7 cellular contexts compared by ENCODE assay signal in the genomic region with DNA sequence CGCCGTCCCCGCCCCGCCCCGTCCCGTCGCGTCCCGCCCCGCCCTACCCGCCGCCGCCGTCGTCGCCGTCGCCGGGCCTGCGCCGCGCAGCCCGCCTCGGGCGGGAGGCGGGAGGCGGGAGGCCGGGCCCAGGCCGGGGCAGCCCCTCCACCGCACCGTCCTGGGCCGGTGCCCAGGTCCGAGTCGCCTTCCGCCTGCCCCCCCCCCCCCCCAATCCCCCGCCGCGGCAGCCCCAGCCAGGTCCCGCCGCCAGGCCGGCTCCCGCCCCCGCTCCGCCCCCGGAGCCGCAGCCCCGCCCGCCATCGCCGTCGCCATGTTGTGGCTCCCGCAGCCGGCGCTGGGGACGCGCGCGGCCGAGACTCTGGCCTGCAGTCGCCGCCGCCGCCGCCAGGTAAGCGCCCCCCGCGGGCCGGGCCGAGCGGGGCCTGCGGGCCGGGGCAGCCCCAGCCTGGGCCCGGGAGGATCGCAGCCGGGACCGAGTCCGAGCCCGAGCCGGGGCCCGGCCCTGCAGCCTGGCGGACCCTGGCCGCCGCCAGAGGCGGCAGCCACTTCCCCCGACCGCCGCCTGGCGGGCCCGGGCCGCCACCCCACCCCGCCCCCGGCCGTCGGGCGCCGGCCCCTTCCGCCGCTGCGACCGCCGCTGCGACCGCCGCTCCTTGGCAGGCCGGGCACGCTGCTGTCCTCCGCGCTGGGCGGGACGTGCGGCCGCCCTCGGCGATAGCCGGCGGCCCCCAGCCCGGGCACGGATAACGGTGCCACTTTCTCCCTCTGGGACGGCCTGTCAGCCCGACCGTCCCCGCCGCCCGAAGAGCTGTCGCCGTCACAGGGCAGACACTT. TPM values are rescaled to one million over a fixed set of nuclear protein-coding genes. Genes with fewer than 3 reads are reported as not detected.
DNase-seq lines count a peak whose midpoint lies in the region; ATAC-seq, FAIRE-seq and TF ChIP-seq lines count a peak whose summit lies in the region.

A gene with protein sequence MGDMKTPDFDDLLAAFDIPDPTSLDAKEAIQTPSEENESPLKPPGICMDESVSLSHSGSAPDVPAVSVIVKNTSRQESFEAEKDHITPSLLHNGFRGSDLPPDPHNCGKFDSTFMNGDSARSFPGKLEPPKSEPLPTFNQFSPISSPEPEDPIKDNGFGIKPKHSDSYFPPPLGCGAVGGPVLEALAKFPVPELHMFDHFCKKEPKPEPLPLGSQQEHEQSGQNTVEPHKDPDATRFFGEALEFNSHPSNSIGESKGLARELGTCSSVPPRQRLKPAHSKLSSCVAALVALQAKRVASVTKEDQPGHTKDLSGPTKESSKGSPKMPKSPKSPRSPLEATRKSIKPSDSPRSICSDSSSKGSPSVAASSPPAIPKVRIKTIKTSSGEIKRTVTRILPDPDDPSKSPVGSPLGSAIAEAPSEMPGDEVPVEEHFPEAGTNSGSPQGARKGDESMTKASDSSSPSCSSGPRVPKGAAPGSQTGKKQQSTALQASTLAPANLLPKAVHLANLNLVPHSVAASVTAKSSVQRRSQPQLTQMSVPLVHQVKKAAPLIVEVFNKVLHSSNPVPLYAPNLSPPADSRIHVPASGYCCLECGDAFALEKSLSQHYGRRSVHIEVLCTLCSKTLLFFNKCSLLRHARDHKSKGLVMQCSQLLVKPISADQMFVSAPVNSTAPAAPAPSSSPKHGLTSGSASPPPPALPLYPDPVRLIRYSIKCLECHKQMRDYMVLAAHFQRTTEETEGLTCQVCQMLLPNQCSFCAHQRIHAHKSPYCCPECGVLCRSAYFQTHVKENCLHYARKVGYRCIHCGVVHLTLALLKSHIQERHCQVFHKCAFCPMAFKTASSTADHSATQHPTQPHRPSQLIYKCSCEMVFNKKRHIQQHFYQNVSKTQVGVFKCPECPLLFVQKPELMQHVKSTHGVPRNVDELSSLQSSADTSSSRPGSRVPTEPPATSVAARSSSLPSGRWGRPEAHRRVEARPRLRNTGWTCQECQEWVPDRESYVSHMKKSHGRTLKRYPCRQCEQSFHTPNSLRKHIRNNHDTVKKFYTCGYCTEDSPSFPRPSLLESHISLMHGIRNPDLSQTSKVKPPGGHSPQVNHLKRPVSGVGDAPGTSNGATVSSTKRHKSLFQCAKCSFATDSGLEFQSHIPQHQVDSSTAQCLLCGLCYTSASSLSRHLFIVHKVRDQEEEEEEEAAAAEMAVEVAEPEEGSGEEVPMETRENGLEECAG (N-terminal part only) (plus strand): TSS at position 319 of the 837 bp plus-strand sequence. CDS start 34,084 bp downstream, outside the sequence.

- no peak for FAIRE-seq in keratinocyte (lab: Jason Lieb, UNC)

- H3K36me3 ChIP-seq in keratinocyte (ENCODE audit: control insufficient read depth in 2 of 2, extremely low read depth in 1 of 2, insufficient read depth in 2 of 2, low read length in 2 of 2) = no peaks in the 10 kb centered on the region

- peaks cover 3% of the 10 kb centered on the region for H4K20me1 ChIP-seq in keratinocyte (ENCODE audit: control insufficient read depth, extremely low read depth, insufficient read depth, low read length)

- DNase-seq in NCI-H146 treated with DMSO at 0.1 percent for 48 hours (lab: John Stamatoyannopoulos, UW; ENCODE audit: unreplicated experiment) (peak; percentile 5), keratinocyte (ENCODE audit: low read depth, low spot score) (no peak)
- peak; percentile 53 to 79 (median 65) for DNase-seq in activated CD4-positive, CD25-positive, alpha-beta regulatory T cell (lab: John Stamatoyannopoulos, UW)
- DNase-seq in central memory CD4-positive, alpha-beta T cell = peak; percentile 76
- peak; percentile 75 to 76 for DNase-seq in stimulated activated CD4-positive, alpha-beta T cell treated with anti-CD3 and anti-CD28 coated beads, Interleukin-15, amount 100 ng/mL, for 1 hour (ENCODE audit: low read depth in 1 of 2, low spot score in 1 of 2)

- peak within 1 kb of the TSS; percentile 75 for H3K27ac ChIP-seq in keratinocyte (ENCODE audit: control insufficient read depth, insufficient read depth, low read length)

- TF ChIP-seq POLR2A in GM18505 (IDR thresholded peaks at IDR 0.05; ENCODE audit: borderline replicate concordance, extremely low read depth, insufficient read depth, insufficient read length) = peak; percentile 67

- no peaks in the 10 kb centered on the region for H3K27me3 ChIP-seq in keratinocyte (ENCODE audit: control insufficient read depth, extremely low read depth, insufficient read depth, low read length)

- H3K9me1 ChIP-seq in keratinocyte (ENCODE audit: control insufficient read depth, extremely low read depth, insufficient read depth, low read length) = peaks cover 3% of the 10 kb centered on the region

- H3K4me2 ChIP-seq in keratinocyte (ENCODE audit: control insufficient read depth, extremely low read depth, insufficient read depth, low read depth, low read length) = peak within 1 kb of the TSS; percentile 80

- TF ChIP-seq CTCF in keratinocyte (optimal IDR thresholded peaks at IDR 0.05 in 1 of 3, IDR thresholded peaks at IDR 0.05 in 1 of 3, conservative IDR thresholded peaks at IDR 0.05 in 1 of 3; ENCODE audit: extremely low read depth in 1 of 3, insufficient read depth in 2 of 3, low read length in 3 of 3) = peak in 2 of 3 experiments; percentile 1 to 7

- ATAC-seq in GM18505 (IDR thresholded peaks at IDR 0.05; ENCODE audit: unreplicated experiment) (peak; percentile 63), HG02623 (IDR thresholded peaks at IDR 0.05; ENCODE audit: unreplicated experiment) (peak; percentile 44)

- peaks cover 9% of the 10 kb centered on the region for H3K4me1 ChIP-seq in keratinocyte (ENCODE audit: control insufficient read depth, extremely low read depth, insufficient read depth, low read length)

- H2AFZ ChIP-seq in keratinocyte (ENCODE audit: control insufficient read depth, low read length) = peak within 1 kb of the TSS; percentile 82

- peak within 1 kb of the TSS; percentile 89 for H3K9ac ChIP-seq in keratinocyte (ENCODE audit: control insufficient read depth, extremely low read depth, insufficient read depth, low read length)

- dilution Hi-C loops in keratinocyte (cut with MboI; ENCODE audit: extremely low pct_ligation_motif_present, low sequenced_read_pairs) = no loop called here

- H3K9me3 ChIP-seq in keratinocyte (ENCODE audit: control insufficient read depth, low read depth, low read length) = no peaks in the 10 kb centered on the region

- peak within 1 kb of the TSS; percentile 91 to 97 (median 91) for H3K4me3 ChIP-seq in keratinocyte (ENCODE audit: control insufficient read depth in 2 of 3, extremely low read depth in 1 of 3, insufficient read depth in 2 of 3, low read depth in 1 of 3, low read length in 3 of 3)

- H3K79me2 ChIP-seq in keratinocyte (ENCODE audit: control insufficient read depth, insufficient read depth, low read length) = peaks cover 47% of the 10 kb centered on the region

RNA-seq across cellular contexts. Expression of the gene that starts here (rescaled TPM):
- 4.1 to 9.4 TPM (median 4.4 TPM) in 3 replicates for polyA plus RNA-seq in keratinocyte
- 3.0 TPM for polyA plus RNA-seq in keratinocyte (2011; ENCODE audit: low read depth)
- 5.0 and 5.6 TPM in 2 replicates for polyA plus RNA-seq in keratinocyte (2011; cell fraction: cytosol; rRNA removed)
- polyA plus RNA-seq in keratinocyte (2011; cell fraction: nucleus; rRNA removed) = 13.7 and 17.9 TPM in 2 replicates
- 7.3 and 9.3 TPM in 2 replicates for polyA plus RNA-seq in keratinocyte (2012; ENCODE audit: low replicate concordance)
- polyA minus RNA-seq in keratinocyte = 9.1 to 21.3 TPM (median 9.7 TPM) in 3 replicates
- 5.9 TPM for polyA minus RNA-seq in keratinocyte (2011; cell fraction: cytosol; rRNA and poly(A)+ RNA removed)
- 9.6 and 13.2 TPM in 2 replicates for polyA minus RNA-seq in keratinocyte (2011; cell fraction: nucleus; rRNA and poly(A)+ RNA removed)
